ENCODE assay signal across 8 cellular contexts in the genomic region with DNA sequence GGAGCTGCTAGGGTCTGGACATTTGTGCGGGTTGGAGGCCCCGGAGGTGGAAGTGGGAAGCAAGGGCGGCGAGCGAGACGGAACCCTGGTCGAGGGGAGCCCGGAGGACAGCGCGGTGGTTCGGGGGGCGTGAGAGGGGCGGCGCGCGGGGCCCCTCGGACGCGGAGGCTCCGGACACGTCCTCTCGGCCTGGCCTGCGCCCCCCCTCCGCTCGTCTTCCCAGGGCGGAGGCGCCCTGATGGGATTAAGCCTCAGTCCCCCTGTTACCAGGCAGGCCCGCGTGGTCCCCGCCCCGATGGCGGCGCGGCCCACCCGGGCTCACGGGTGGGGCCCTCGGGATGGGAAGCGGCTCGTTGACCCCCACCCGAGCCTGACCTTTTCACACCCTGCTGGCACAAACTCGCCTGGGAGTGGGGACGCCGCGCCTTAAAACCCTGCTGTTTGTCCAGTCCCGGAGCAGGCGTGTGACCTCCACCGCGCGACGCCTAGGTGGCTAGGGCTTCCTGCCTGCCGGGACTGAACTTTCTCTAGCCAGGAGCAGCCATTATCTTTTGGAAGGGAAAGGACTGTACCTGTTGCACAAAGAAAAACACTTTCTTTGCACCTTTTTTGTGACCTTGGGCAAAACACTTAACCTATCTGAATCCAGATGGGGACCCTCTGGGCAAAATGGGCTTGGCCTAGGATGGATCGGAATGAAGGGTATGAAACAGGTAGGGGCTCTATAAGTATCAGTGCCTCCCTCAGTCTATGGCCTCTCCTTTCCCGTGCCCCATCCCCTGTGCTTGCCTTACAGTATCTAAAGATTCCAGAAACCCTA. TPM values are rescaled to one million over a fixed set of nuclear protein-coding genes. Genes with fewer than 3 reads are reported as not detected.
DNase-seq lines count a peak whose midpoint lies in the region; ATAC-seq and TF ChIP-seq lines count a peak whose summit lies in the region.

No MANE protein-coding gene starts in this region.

- H3K9me3 ChIP-seq in aorta (ENCODE audit: control insufficient read depth, low read length): no peaks in the 10 kb centered on the region

- DNase-seq in stimulated activated CD4-positive, alpha-beta T cell treated with anti-CD3 and anti-CD28 coated beads, Interleukin-15, amount 100 ng/mL, for 24 hours: peak; percentile 4
- no peak for DNase-seq in stimulated activated CD4-positive, alpha-beta T cell treated with anti-CD3 and anti-CD28 coated beads, Interleukin-4, amount 100 ng/mL, for 1 hour
- DNase-seq in dermis blood vessel endothelial cell (peak; percentile 38), mesothelial cell of epicardium (ENCODE audit: low spot score in 2 of 2, unreplicated experiment in 2 of 2) (no peak), aorta (peak in 1 of 2 donors; percentile 58), occipital lobe (lab: John Stamatoyannopoulos, UW) (no peak), AG08396 (ENCODE audit: low spot score) (no peak)

- no peak overlapping the region for H3K27ac ChIP-seq in aorta (ENCODE audit: low read depth in 1 of 2, low read length in 2 of 2)

- no peak for TF ChIP-seq CTCF in mesothelial cell of epicardium (IDR thresholded peaks at IDR 0.05; ENCODE audit: unreplicated experiment)

- no peaks in the 10 kb centered on the region for H3K9me3 Mint-ChIP-seq in mesothelial cell of epicardium

- H3K36me3 ChIP-seq in aorta (ENCODE audit: control insufficient read depth in 1 of 2, insufficient read depth in 2 of 2, low read length in 1 of 2): no peaks in the 10 kb centered on the region

- peak overlapping the region; percentile 58 to 65 for H3K4me3 ChIP-seq in aorta (ENCODE audit: low read length in 2 of 2)

- peak overlapping the region; percentile 87 for H3K27ac Mint-ChIP-seq in mesothelial cell of epicardium

- H3K36me3 Mint-ChIP-seq in mesothelial cell of epicardium: no peaks in the 10 kb centered on the region

- no peaks in the 10 kb centered on the region for H3K27me3 ChIP-seq in aorta (ENCODE audit: control insufficient read depth in 1 of 2, insufficient read depth in 2 of 2, low read length in 1 of 2)

- WGBS in aorta, 2 donors: 15 to 26% methylated on average over 25 to 53 of the region's 53 CpGs

- no peaks in the 10 kb centered on the region for H3K4me1 ChIP-seq in aorta (ENCODE audit: control insufficient read depth in 1 of 2, insufficient read depth in 2 of 2, low read length in 2 of 2)

- peak overlapping the region; percentile 88 for H3K4me3 Mint-ChIP-seq in mesothelial cell of epicardium

- peaks cover 21% of the 10 kb centered on the region for H3K4me1 Mint-ChIP-seq in mesothelial cell of epicardium

- intact Hi-C loops in aorta (cut with DNase I): loop anchor here (5.0 kb wide), 2 partner anchors 34 to 74 kb away; no protein-coding TSS in a partner anchor

- peaks cover 3% of the 10 kb centered on the region for H3K27me3 Mint-ChIP-seq in mesothelial cell of epicardium (ENCODE audit: low read depth)

- ATAC-seq in aorta (ENCODE audit: low FRiP score): peak; percentile 2
- no peak for ATAC-seq in GM18870 (IDR thresholded peaks at IDR 0.05; ENCODE audit: unreplicated experiment)

RNA-seq across cellular contexts. Expression of a gene that starts 1.0 kb away (rescaled TPM):
- total RNA-seq in dermis blood vessel endothelial cell: 41.9 and 57.7 TPM in 2 replicates
- 21.8 to 22.4 TPM (median 22.0 TPM) in 3 replicates for total RNA-seq in mesothelial cell of epicardium
- total RNA-seq in aorta: 10 to 100 TPM; 57.0 to 93.3 TPM
- 10 to 100 TPM; 11.5 to 15.4 TPM for polyA plus RNA-seq in aorta
- total RNA-seq in occipital lobe: 5.0 TPM

RNA-seq across cellular contexts. Expression of a gene that starts 7.0 kb away (rescaled TPM):
- total RNA-seq in dermis blood vessel endothelial cell: not detected in 2 replicates
- not detected in 3 replicates for total RNA-seq in mesothelial cell of epicardium
- not detected for total RNA-seq in aorta
- not detected for polyA plus RNA-seq in aorta
- not detected for total RNA-seq in occipital lobe

Comparison
In these comparisons a context has a peak if more than half of its experiments do, and no peak if none do; other contexts are left out.
1. DNase-seq: peak in stimulated activated CD4-positive, alpha-beta T cell treated with anti-CD3 and anti-CD28 coated beads, Interleukin-15, amount 100 ng/mL, for 24 hours (single experiment) and dermis blood vessel endothelial cell (single experiment); none in stimulated activated CD4-positive, alpha-beta T cell treated with anti-CD3 and anti-CD28 coated beads, Interleukin-4, amount 100 ng/mL, for 1 hour (single experiment), mesothelial cell of epicardium (0 of 2), occipital lobe (single experiment) and AG08396 (single experiment).